In genomic region chr19:43526884-43527859, GRCh38 we compare ENCODE assay signal across 8 cellular contexts. TPM values are rescaled to one million over a fixed set of nuclear protein-coding genes. Genes with fewer than 3 reads are reported as not detected.
A peak's percentile ranks its signal among the peaks of the same experiment; 100 is the strongest.
DNase-seq lines count a peak whose midpoint lies in the region; ATAC-seq and TF ChIP-seq lines count a peak whose summit lies in the region.

Gene ETHE1 (minus strand): TSS chr19:43527201. CDS start chr19:43527177, 24 bp downstream.

- TF ChIP-seq CTCF in coronary artery (IDR thresholded peaks at IDR 0.05), result no peak

- ATAC-seq in GM18498 (IDR thresholded peaks at IDR 0.05; ENCODE audit: unreplicated experiment) (peak; percentile 75), HG02870 (IDR thresholded peaks at IDR 0.05; ENCODE audit: unreplicated experiment) (peak; percentile 63), left colon (peak; percentile 70)

- H3K27ac ChIP-seq in coronary artery, result peak within 1 kb of the TSS; percentile 77 to 92

- intact Hi-C loops in left colon (cut with DNase I, micrococcal nuclease), result no loop called here

- DNase-seq in NCI-H510A treated with DMSO at 0.1 percent for 48 hours (lab: John Stamatoyannopoulos, UW), result peak; percentile 11
- peak; percentile 60 for DNase-seq in activated CD4-positive, alpha-beta T cell treated with anti-CD3 and anti-CD28 coated beads for 4 hours
- peak; percentile 91 for DNase-seq in coronary artery (ENCODE audit: low spot score)
- peak; percentile 87 to 93 for DNase-seq in left colon
- DNase-seq in stimulated activated CD4-positive, alpha-beta T cell treated with anti-CD3 and anti-CD28 coated beads, Interleukin-1b, Interleukin-23, amount 100 ng/mL, for 48 hours, result peak; percentile 78
- no peak for DNase-seq in NCI-H345 (lab: John Stamatoyannopoulos, UW)

- H3K4me3 ChIP-seq in coronary artery, result peak within 1 kb of the TSS; percentile 98

RNA-seq across cellular contexts. Expression of gene ETHE1, which starts in this region (rescaled TPM):
- total RNA-seq in left colon, result 100 to 1,000 TPM; 480 to 631 TPM
